In genomic region chr17:28848667-28849066, GRCh38 we compare ENCODE assay signal across 8 cellular contexts. TPM values are rescaled to one million over a fixed set of nuclear protein-coding genes. Genes with fewer than 3 reads are reported as not detected.
DNase-seq lines count a peak whose midpoint lies in the region; ATAC-seq and TF ChIP-seq lines count a peak whose summit lies in the region.
"Not testable (repeated sequence)": the region's sequence is repeated elsewhere in the genome, so short reads cannot be mapped to it uniquely, and the experiment has no call there.

No MANE protein-coding gene starts in this region.

- H3K27me3 Mint-ChIP-seq in CD8-positive, alpha-beta T cell (ENCODE audit: low read depth); HFFc6 (ENCODE audit: insufficient read depth); activated naive CD8-positive, alpha-beta T cell treated with anti-CD3 and anti-CD28 coated beads, Interleukin-2, amount 10 ng/mL, durations not matched to agents 7 days and 5 days; neural crest cell (ENCODE audit: low read depth): not testable (repeated sequence)

- 80% methylated on average over 2 of the region's 15 CpGs; no CpG with 5 or more reads in 1 of the 2 donors for WGBS in gastroesophageal sphincter (ENCODE audit: low coverage in 1 of 2), 2 donors

- peak; percentile 72 for ATAC-seq in CD8-positive, alpha-beta T cell
- ATAC-seq in activated naive CD8-positive, alpha-beta T cell treated with anti-CD3 and anti-CD28 coated beads, Interleukin-2, amount 10 ng/mL, durations not matched to agents 7 days and 5 days (ENCODE audit: low read depth) = peak; percentile 78
- not testable (repeated sequence) for ATAC-seq in gastroesophageal sphincter

- H3K36me3 Mint-ChIP-seq in CD8-positive, alpha-beta T cell; HFFc6 (ENCODE audit: low read depth); activated naive CD8-positive, alpha-beta T cell treated with anti-CD3 and anti-CD28 coated beads, Interleukin-2, amount 10 ng/mL, durations not matched to agents 7 days and 5 days; neural crest cell (ENCODE audit: low read depth): not testable (repeated sequence)

- not testable (repeated sequence) for H3K27ac Mint-ChIP-seq in CD8-positive, alpha-beta T cell; HFFc6; activated naive CD8-positive, alpha-beta T cell treated with anti-CD3 and anti-CD28 coated beads, Interleukin-2, amount 10 ng/mL, durations not matched to agents 7 days and 5 days; neural crest cell (ENCODE audit: unreplicated experiment)

- POLR2A ChIA-PET in CD8-positive, alpha-beta T cell (lab: Charles Lee) = not testable (repeated sequence)
- POLR2A ChIA-PET in activated naive CD8-positive, alpha-beta T cell treated with anti-CD3 and anti-CD28 coated beads, Interleukin-2, amount 10 ng/mL, durations not matched to agents 7 days and 5 days (lab: Charles Lee) = interaction anchor here (1.8 to 2.1 kb wide), 2 partner anchors 54 to 103 kb away, joined by 4 to 10 read pairs; partner anchors contain the start of genes DHRS13 and PHF12

- H3K27me3 ChIP-seq in CD8-positive, alpha-beta T cell (ENCODE audit: insufficient read depth, low read length); gastroesophageal sphincter: not testable (repeated sequence)

- not testable (repeated sequence) for H3K9me3 Mint-ChIP-seq in CD8-positive, alpha-beta T cell; HFFc6; activated naive CD8-positive, alpha-beta T cell treated with anti-CD3 and anti-CD28 coated beads, Interleukin-2, amount 10 ng/mL, durations not matched to agents 7 days and 5 days; neural crest cell

- TF ChIP-seq CTCF in CD8-positive, alpha-beta T cell (IDR thresholded peaks at IDR 0.05) = peak; percentile 44
- TF ChIP-seq CTCF in HFFc6 (IDR thresholded peaks at IDR 0.05) (peak; percentile 72), gastroesophageal sphincter (IDR thresholded peaks at IDR 0.05) (peak in 3 of 4 experiments; percentile 12 to 32 (median 13)), neural crest cell (conservative IDR thresholded peaks at IDR 0.05) (peak; percentile 57)

- not testable (repeated sequence) for H3K4me1 Mint-ChIP-seq in CD8-positive, alpha-beta T cell (ENCODE audit: low read depth); HFFc6 (ENCODE audit: low read depth); activated naive CD8-positive, alpha-beta T cell treated with anti-CD3 and anti-CD28 coated beads, Interleukin-2, amount 10 ng/mL, durations not matched to agents 7 days and 5 days; neural crest cell

- H3K9me3 ChIP-seq in CD8-positive, alpha-beta T cell (ENCODE audit: low read length); gastroesophageal sphincter: not testable (repeated sequence)

- intact Hi-C loops in CD8-positive, alpha-beta T cell (cut with DNase I, micrococcal nuclease) = loop anchor here in 1 of 2 experiments (1.0 kb wide), 2 partner anchors 55 to 68 kb away; partner anchors contain the start of gene DHRS13

- not testable (repeated sequence) for TF ChIP-seq EP300 in gastroesophageal sphincter (IDR thresholded peaks at IDR 0.05)

- not testable (repeated sequence) for H3K4me3 Mint-ChIP-seq in CD8-positive, alpha-beta T cell; HFFc6; activated naive CD8-positive, alpha-beta T cell treated with anti-CD3 and anti-CD28 coated beads, Interleukin-2, amount 10 ng/mL, durations not matched to agents 7 days and 5 days
- peak overlapping the region; percentile 12 for H3K4me3 Mint-ChIP-seq in neural crest cell

- H3K27ac ChIP-seq in CD8-positive, alpha-beta T cell (ENCODE audit: low read depth, low read length); gastroesophageal sphincter: not testable (repeated sequence)

- TF ChIP-seq POLR2A in gastroesophageal sphincter (IDR thresholded peaks at IDR 0.05) = not testable (repeated sequence)

- CTCF ChIA-PET in CD8-positive, alpha-beta T cell (lab: Charles Lee) = interaction anchor here (0.7 to 2.5 kb wide), 17 partner anchors 8 to 334 kb away, joined by 3 to 17 read pairs (median 4); partner anchors contain the start of genes DHRS13, PHF12 and TLCD1

- H3K4me3 ChIP-seq in CD8-positive, alpha-beta T cell (ENCODE audit: low read depth, low read length); gastroesophageal sphincter: not testable (repeated sequence)

- DNase-seq in CD8-positive, alpha-beta T cell = peak; percentile 12 to 71 (median 58)
- not testable (repeated sequence) for DNase-seq in HFFc6
- DNase-seq in OCI-M1 (lab: John Stamatoyannopoulos, UW) (peak; percentile 76), neural crest cell (ENCODE audit: low read depth, low spot score) (peak; percentile 14)
- DNase-seq in activated CD4-positive, alpha-beta T cell treated with anti-CD3 and anti-CD28 coated beads for 48 hours = peak; percentile 80
- peak; percentile 73 for DNase-seq in activated naive CD8-positive, alpha-beta T cell treated with anti-CD3 and anti-CD28 coated beads, Interleukin-2, amount 10 ng/mL, durations not matched to agents 7 days and 5 days
- DNase-seq in stimulated activated CD8-positive, alpha-beta memory T cell treated with anti-CD3 and anti-CD28 coated beads, Interleukin-4, amount 100 ng/mL, for 48 hours = peak; percentile 85

- H3K36me3 ChIP-seq in CD8-positive, alpha-beta T cell (ENCODE audit: insufficient read depth, low read length); gastroesophageal sphincter: not testable (repeated sequence)

- not testable (repeated sequence) for H3K4me1 ChIP-seq in CD8-positive, alpha-beta T cell (ENCODE audit: insufficient read depth, low read length); gastroesophageal sphincter

RNA-seq across cellular contexts. Expression of gene FAM222B, which starts 6.1 kb away (rescaled TPM):
- total RNA-seq in CD8-positive, alpha-beta T cell = 10 to 100 TPM; 20.2 to 20.6 TPM
- 10 to 100 TPM; 14.5 to 17.2 (median 16.6) TPM for total RNA-seq in HFFc6 (2021; fragmentation: NEBNext Ultra II Directional; extraction: Animal tissue kit (Norgen Biotek cat#: 25700))
- 10 to 100 TPM; 17.0 to 21.2 TPM for total RNA-seq in activated naive CD8-positive, alpha-beta T cell treated with anti-CD3 and anti-CD28 coated beads, Interleukin-2, amount 10 ng/mL, durations not matched to agents 7 days and 5 days
- total RNA-seq in gastroesophageal sphincter (10 to 100 TPM; 15.5 to 47.6 (median 21.6) TPM), neural crest cell (29.6 and 33.0 TPM in 2 replicates)

RNA-seq across cellular contexts. Expression of gene ERAL1, which starts 6.1 kb away (rescaled TPM):
- total RNA-seq in CD8-positive, alpha-beta T cell = 10 to 100 TPM; 20.0 to 21.2 TPM
- total RNA-seq in HFFc6 (2021; fragmentation: NEBNext Ultra II Directional; extraction: Animal tissue kit (Norgen Biotek cat#: 25700)) = 10 to 100 TPM; 43.3 to 55.1 (median 46.1) TPM
- 10 to 100 TPM; 34.3 to 37.6 TPM for total RNA-seq in activated naive CD8-positive, alpha-beta T cell treated with anti-CD3 and anti-CD28 coated beads, Interleukin-2, amount 10 ng/mL, durations not matched to agents 7 days and 5 days
- total RNA-seq in gastroesophageal sphincter = 10 to 100 TPM; 25.8 to 48.3 (median 29.2) TPM
- 63.0 and 64.4 TPM in 2 replicates for total RNA-seq in neural crest cell

RNA-seq across cellular contexts. Expression of gene FLOT2, which starts 48.9 kb away (rescaled TPM):
- 10 to 100 TPM; 69.7 to 71.6 TPM for total RNA-seq in CD8-positive, alpha-beta T cell
- 10 to 100 TPM; 46.7 to 85.7 (median 77.9) TPM for total RNA-seq in HFFc6 (2021; fragmentation: NEBNext Ultra II Directional; extraction: Animal tissue kit (Norgen Biotek cat#: 25700))
- total RNA-seq in activated naive CD8-positive, alpha-beta T cell treated with anti-CD3 and anti-CD28 coated beads, Interleukin-2, amount 10 ng/mL, durations not matched to agents 7 days and 5 days = 100 to 1,000 TPM; 195 to 216 TPM
- 100 to 1,000 TPM in 2 of 4 donors, 10 to 100 TPM in 2; 71.6 to 107 (median 91.2) TPM for total RNA-seq in gastroesophageal sphincter
- 132 and 133 TPM in 2 replicates for total RNA-seq in neural crest cell

RNA-seq across cellular contexts. Expression of gene DHRS13, which starts 54.2 kb away (rescaled TPM):
- total RNA-seq in CD8-positive, alpha-beta T cell = 10 to 100 TPM; 27.3 to 30.9 TPM
- total RNA-seq in HFFc6 (2021; fragmentation: NEBNext Ultra II Directional; extraction: Animal tissue kit (Norgen Biotek cat#: 25700)) = 1 to 10 TPM; 1.5 to 3.0 (median 2.2) TPM
- 10 to 100 TPM; 31.6 to 32.0 TPM for total RNA-seq in activated naive CD8-positive, alpha-beta T cell treated with anti-CD3 and anti-CD28 coated beads, Interleukin-2, amount 10 ng/mL, durations not matched to agents 7 days and 5 days
- 1 to 10 TPM; 3.9 to 6.5 (median 5.2) TPM for total RNA-seq in gastroesophageal sphincter
- total RNA-seq in neural crest cell = 28.7 and 32.6 TPM in 2 replicates

Comparison
In these comparisons a context has a peak if more than half of its experiments do, and no peak if none do; other contexts are left out.
1. CTCF ChIP-seq: peak in every context shown above with its lines; median percentile 72 in HFFc6; 57 in neural crest cell; 44 in CD8-positive, alpha-beta T cell; 13 in gastroesophageal sphincter.